ENCODE assay signal across 9 cellular contexts in genomic region chr11:66115638-66116410, GRCh38. TPM values are rescaled to one million over a fixed set of nuclear protein-coding genes. Genes with fewer than 3 reads are reported as not detected.
A peak's percentile ranks its signal among the peaks of the same experiment; 100 is the strongest.
DNase-seq lines count a peak whose midpoint lies in the region; ATAC-seq, FAIRE-seq and TF ChIP-seq lines count a peak whose summit lies in the region.
"Had no signal": no experiment of that assay in that cellular context is flagged by ENCODE, and none has a peak within 500 bp of the region (broad histone marks: within the 10 kb centered on the region; RNA-seq: fewer than 3 reads in every experiment).

No MANE protein-coding gene starts in this region.

- no peak for DNase-seq in activated T-cell treated with anti-CD3 and anti-CD28 coated beads, Interleukin-2, amount 50 U/mL, for 72 hours
- DNase-seq in activated T-cell treated with anti-CD3 and anti-CD28 coated beads for 4 hours (no peak), GM12878 (ENCODE audit: low read depth, low spot score) (peak; percentile 92), stomach (no peak), ureter (ENCODE audit: low spot score) (no peak), NCI-H526 treated with DMSO at 0.1 percent for 48 hours (lab: John Stamatoyannopoulos, UW) (no peak)
- DNase-seq in activated effector memory CD4-positive, alpha-beta T cell treated with anti-CD3 and anti-CD28 coated beads, Interleukin-2, amount 50 U/mL, for 16 hours, result no peak

- H3K9me3 ChIP-seq in GM12878 (replicated peaks; ENCODE audit: control insufficient read depth, insufficient read depth, low read length) (no peaks in the 10 kb centered on the region), stomach (no peaks in the 10 kb centered on the region)

- H3K27ac ChIP-seq in GM12878 (ENCODE audit: control insufficient read depth, insufficient read depth) (peak overlapping the region; percentile 88), stomach (peak overlapping the region; percentile 17 to 73 (median 29))
- H3K27ac ChIP-seq: C4-2B had no signal

- H3K4me1 Mint-ChIP-seq in activated T-cell treated with anti-CD3 and anti-CD28 coated beads, Interleukin-2, amount 50 U/mL, for 72 hours (ENCODE audit: low read depth), result peaks cover 99% of the 10 kb centered on the region

- SMC1A ChIA-PET in GM12878 (lab: Charles Lee; ENCODE audit: uncharacterized antibody, unreplicated experiment), result interaction anchor here (0.6 to 14.6 kb wide), 20 partner anchors 9 to 106 kb away, joined by 3 to 265 read pairs (median 6); partner anchors contain the start of gene PACS1

- no peaks in the 10 kb centered on the region for H4K20me1 ChIP-seq in GM12878 (ENCODE audit: control insufficient read depth, insufficient read depth)

- peaks cover 0 to 1% of the 10 kb centered on the region in 2 experiments; a peak in 1 of 4 replicates for H3K36me3 ChIP-seq in GM12878 (ENCODE audit: control insufficient read depth in 2 of 2, insufficient read depth in 2 of 2, low read length in 1 of 2)
- H3K36me3 ChIP-seq in stomach, result no peaks in the 10 kb centered on the region

- peak overlapping the region; percentile 98 for H3K4me2 ChIP-seq in GM12878 (ENCODE audit: control insufficient read depth, insufficient read depth)

- peak overlapping the region; percentile 76 to 92 for H3K4me3 Mint-ChIP-seq in activated T-cell treated with anti-CD3 and anti-CD28 coated beads, Interleukin-2, amount 50 U/mL, for 72 hours

- peak overlapping the region; percentile 98 for H3K27ac Mint-ChIP-seq in activated T-cell treated with anti-CD3 and anti-CD28 coated beads, Interleukin-2, amount 50 U/mL, for 72 hours

- TF ChIP-seq EP300 in GM12878 (IDR thresholded peaks at IDR 0.05; ENCODE audit: borderline replicate concordance in 1 of 2, control insufficient read depth in 1 of 2, low read depth in 2 of 2, low read length in 2 of 2) (no peak; a peak in 1 of 4 replicates), stomach (IDR thresholded peaks at IDR 0.05) (no peak)

- RAD21 ChIA-PET in GM12878 (lab: Charles Lee; ENCODE audit: unreplicated experiment), result interaction anchor here (0.6 to 5.8 kb wide), 18 partner anchors 10 to 309 kb away, joined by 3 to 78 read pairs (median 5); partner anchors contain the start of gene PACS1

- no peak for TF ChIP-seq RAD21 in GM12878 (IDR thresholded peaks at IDR 0.05; ENCODE audit: insufficient read depth, low read depth, low read length)

- H3K4me3 ChIP-seq in GM12878, result peak overlapping the region; percentile 53; the same call in 1 of the 2 replicates
- peak overlapping the region in 1 of 4 donors; percentile 15 for H3K4me3 ChIP-seq in stomach

- intact Hi-C loops in GM12878 (cut with micrococcal nuclease; ENCODE audit: unreplicated experiment) (no loop called here), stomach (cut with DNase I; ENCODE audit: low total_unique reads) (no loop called here)

- peak; percentile 95 for FAIRE-seq in GM12878 (lab: Jason Lieb, UNC)

- POLR2A ChIA-PET in GM12878 (lab: Charles Lee), result interaction anchor here (0.6 to 10.3 kb wide), 24 partner anchors 9 to 324 kb away, joined by 3 to 91 read pairs (median 6); partner anchors contain the start of genes BANF1, EIF1AD and SF3B2

- H3K27me3 ChIP-seq in GM12878 (replicated peaks in 1 of 2; ENCODE audit: control insufficient read depth in 2 of 2, insufficient read depth in 2 of 2, low read length in 1 of 2) (no peaks in the 10 kb centered on the region), stomach (no peaks in the 10 kb centered on the region)

- H2AFZ ChIP-seq in GM12878 (ENCODE audit: control insufficient read depth, low read depth, low read length), result no peak overlapping the region

- in situ Hi-C loops in GM12878 (cut with MboI), result no loop called here

- no peaks in the 10 kb centered on the region for H3K9me3 Mint-ChIP-seq in activated T-cell treated with anti-CD3 and anti-CD28 coated beads, Interleukin-2, amount 50 U/mL, for 72 hours

- TSS peak; percentile 26 for BruUV-seq in GM12878 (replicated peaks; lab: Mats Ljungman, UMichigan)

- CTCF ChIA-PET in GM12878 (lab: Yijun Ruan, JAX), result interaction anchor here (0.9 to 12.2 kb wide), 15 partner anchors 10 to 130 kb away, joined by 3 to 109 read pairs (median 7); partner anchors contain the start of gene PACS1

- H3K79me2 ChIP-seq in GM12878 (ENCODE audit: control insufficient read depth, insufficient read depth, low read length), result peaks cover 86% of the 10 kb centered on the region

- H3K4me1 ChIP-seq in GM12878 (ENCODE audit: control insufficient read depth, insufficient read depth, low read length) (peaks cover 76% of the 10 kb centered on the region), stomach (peaks cover 44 to 92% (median 69%) of the 10 kb centered on the region in 4 donors)

- peak; percentile 33 to 49 for ATAC-seq in activated T-cell treated with anti-CD3 and anti-CD28 coated beads, Interleukin-2, amount 50 U/mL, for 72 hours (replicated peaks in 1 of 2)
- peak; percentile 37 for ATAC-seq in HG03196 (IDR thresholded peaks at IDR 0.05; ENCODE audit: unreplicated experiment)
- ATAC-seq in GM12878, result peak; percentile 69

- no peak for TF ChIP-seq CTCF in GM12878 (IDR thresholded peaks at IDR 0.05 in 2 of 3, conservative IDR thresholded peaks at IDR 0.05 in 1 of 3; ENCODE audit: control insufficient read depth in 2 of 3, extremely low read depth in 1 of 3, insufficient read depth in 1 of 3, low read depth in 3 of 3, low read length in 3 of 3)
- no peak for TF ChIP-seq CTCF in stomach (IDR thresholded peaks at IDR 0.05)

- no peaks in the 10 kb centered on the region for H3K36me3 Mint-ChIP-seq in activated T-cell treated with anti-CD3 and anti-CD28 coated beads, Interleukin-2, amount 50 U/mL, for 72 hours (ENCODE audit: insufficient read depth in 2 of 2)

- WGBS in GM12878 (ENCODE audit: insufficient coverage, insufficient replicate concordance, low lambda C conversion rate, missing lambda C conversion rate), result under 1% methylated on average over 10 of the region's 10 CpGs
- 19 to 37% (median 24%) methylated on average over 10 of the region's 10 CpGs for WGBS in stomach, 5 donors

- no peaks in the 10 kb centered on the region for H3K27me3 Mint-ChIP-seq in activated T-cell treated with anti-CD3 and anti-CD28 coated beads, Interleukin-2, amount 50 U/mL, for 72 hours (ENCODE audit: low read depth)

- H3K9ac ChIP-seq in GM12878 (ENCODE audit: control insufficient read depth, insufficient read depth, low read length), result peak overlapping the region; percentile 66

- TF ChIP-seq POLR2A in GM12878 (IDR thresholded peaks at IDR 0.05; ENCODE audit: low read depth, low read length) (no peak), stomach (IDR thresholded peaks at IDR 0.05) (no peak)

TF ChIP-seq in GM12878, 131 proteins besides CTCF, POLR2A, EP300 and RAD21 (continues in another document):
- no peak for TF ChIP-seq STAT3 (IDR thresholded peaks at IDR 0.05; ENCODE audit: low read depth, low read length)
- no peak for TF ChIP-seq ESRRA (IDR thresholded peaks at IDR 0.05; ENCODE audit: low read length)
- TF ChIP-seq BMI1 (IDR thresholded peaks at IDR 0.05; ENCODE audit: borderline replicate concordance), result no peak
- TF ChIP-seq SMC3 (IDR thresholded peaks at IDR 0.05; ENCODE audit: borderline replicate concordance, low read length), result no peak
- TF ChIP-seq USF2 (IDR thresholded peaks at IDR 0.05; ENCODE audit: borderline replicate concordance, low read depth, low read length), result no peak
- no peak for TF ChIP-seq NKRF (conservative IDR thresholded peaks at IDR 0.05)
- TF ChIP-seq ZNF207 (IDR thresholded peaks at IDR 0.05; ENCODE audit: borderline replicate concordance), result no peak
- TF ChIP-seq BACH1 (IDR thresholded peaks at IDR 0.05; ENCODE audit: borderline replicate concordance), result no peak

RNA-seq across cellular contexts. Expression of gene PACS1, which starts 45.8 kb away (rescaled TPM):
- total RNA-seq in activated T-cell treated with anti-CD3 and anti-CD28 coated beads, Interleukin-2, amount 50 U/mL, for 72 hours, result 100 to 1,000 TPM; 104 to 114 TPM
- total RNA-seq in GM12878 (2013; cell fraction: nucleolus; rRNA removed), result 218 and 227 TPM in 2 replicates
- total RNA-seq in GM12878 (2014; rRNA removed) (11.4 and 14.7 TPM in 2 replicates), GM12878 (2014; rRNA removed; fragmentation: Illumina TruSeq; extraction: Trizol) (13.9 and 15.0 TPM in 2 replicates), GM12878 (2021) (71.9 and 74.3 TPM in 2 replicates), stomach (100 to 1,000 TPM in 2 of 5 donors, 10 to 100 TPM in 3; 47.0 to 269 (median 57.4) TPM), ureter (87.2 TPM)
- polyA plus RNA-seq in GM12878 (2011; ENCODE audit: low read depth), result 39.8 TPM
- polyA plus RNA-seq in GM12878 (2011; rRNA removed) (22.3 and 27.2 TPM in 2 replicates), GM12878 (2014; fragmentation: Illumina TruSeq; extraction: Trizol) (24.8 and 40.1 TPM in 2 replicates), GM12878 (2014; fragmentation: Nextera tagmentation; extraction: Ambion mirVana) (1 to 10 TPM; 1.1 to 1.2 TPM), GM12878 (2014; rRNA removed) (30.3 and 35.6 TPM in 2 replicates), GM12878 (2016; fragmentation: Nextera tagmentation; extraction: Ambion mirVana) (10 to 100 TPM; 16.5 to 19.3 TPM), stomach (10 to 100 TPM; 14.7 to 24.3 (median 18.2) TPM)
- polyA plus RNA-seq in GM12878 (2011; cell fraction: cytosol; rRNA removed), result 22.9 and 29.1 TPM in 2 replicates
- 54.4 and 80.0 TPM in 2 replicates for polyA plus RNA-seq in GM12878 (2011; cell fraction: nucleus; rRNA removed)
- 74.3 and 85.8 TPM in 2 replicates for polyA plus RNA-seq in GM12878 (2012)
- polyA minus RNA-seq in GM12878 (2011; rRNA and poly(A)+ RNA removed), result 69.0 and 103 TPM in 2 replicates
- polyA minus RNA-seq in GM12878 (2011; cell fraction: cytosol; rRNA and poly(A)+ RNA removed), result 39.8 and 50.6 TPM in 2 replicates
- 40.5 and 66.1 TPM in 2 replicates for polyA minus RNA-seq in GM12878 (2011; cell fraction: nucleus; rRNA and poly(A)+ RNA removed)
